19 cellular contexts compared by ENCODE assay signal in the genomic region with DNA sequence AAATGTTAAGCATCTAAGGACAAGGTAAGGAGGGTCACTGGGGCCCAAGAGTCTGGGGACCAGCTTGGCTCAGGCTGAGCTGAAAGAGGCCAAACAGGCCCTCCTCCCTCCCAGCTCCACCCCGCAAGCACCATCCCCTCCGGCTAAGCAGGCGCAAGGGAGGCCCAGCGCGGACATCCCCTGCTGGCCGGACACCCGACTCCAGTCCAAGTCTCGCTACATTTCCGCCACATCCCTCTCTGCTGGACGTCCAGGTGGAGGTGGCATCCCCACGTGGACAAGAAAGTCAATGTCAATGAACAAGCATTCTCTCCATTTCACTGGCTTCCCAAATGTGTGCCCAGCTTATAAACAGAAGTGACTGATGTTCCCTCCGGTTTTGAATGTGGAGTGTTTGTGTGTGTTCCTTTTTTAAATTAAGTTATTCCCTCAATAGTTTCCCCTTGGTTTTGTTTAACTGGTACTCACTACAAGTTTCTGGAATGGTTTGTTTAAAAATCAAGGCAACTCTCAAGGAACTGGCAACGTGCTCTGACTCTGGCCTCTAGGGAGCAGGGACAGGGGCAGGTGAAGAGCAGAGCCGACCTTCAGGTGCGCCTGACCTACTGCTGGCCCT.
"Had no signal": no experiment of that assay in that cellular context is flagged by ENCODE, and none has a peak within 500 bp of the region (broad histone marks: within the 10 kb centered on the region; RNA-seq: fewer than 3 reads in every experiment).

No MANE protein-coding gene starts in this region.

- H3K27me3 ChIP-seq: ascending aorta, esophagus squamous epithelium, pancreas, thyroid gland had no signal

- ATAC-seq: activated CD8-positive, alpha-beta T cell treated with anti-CD3 and anti-CD28 coated beads, Interleukin-2, amount 10 ng/mL, durations not matched to agents 7 days and 5 days; activated naive CD8-positive, alpha-beta T cell treated with anti-CD3 and anti-CD28 coated beads, Interleukin-2, amount 50 U/mL, for 24 hours; left ventricle myocardium superior; pancreas; stimulated activated memory B cell treated with anti-CD40 and anti-IgM and Interleukin-4, amounts not matched to agents 10 μg/mL and 1 μg/mL and 100 μg/mL, for 72 hours had no signal

- H3K27ac Mint-ChIP-seq: activated CD4-positive, alpha-beta T cell treated with anti-CD3 and anti-CD28 coated beads, Interleukin-2, amount 10 ng/mL, durations not matched to agents 24 days and 14 days; activated CD8-positive, alpha-beta T cell treated with anti-CD3 and anti-CD28 coated beads, Interleukin-2, amount 10 ng/mL, durations not matched to agents 7 days and 5 days; activated naive CD8-positive, alpha-beta T cell treated with anti-CD3 and anti-CD28 coated beads, Interleukin-2, amount 50 U/mL, for 24 hours; nephron; T-helper 2 cell treated with Interferon-gamma antibody and Interleukin-4, amounts not matched to agents 5 μg/mL and 100 μg/mL, for 36 hours had no signal

- H3K4me3 ChIP-seq: ascending aorta, esophagus squamous epithelium, pancreas, thyroid gland had no signal

- H3K4me1 ChIP-seq: ascending aorta, pancreas had no signal

- DNase-seq: activated CD4-positive, alpha-beta T cell treated with anti-CD3 and anti-CD28 coated beads, Interleukin-2, amount 10 ng/mL, durations not matched to agents 24 days and 14 days; activated CD4-positive, CD25-positive, alpha-beta regulatory T cell; activated CD8-positive, alpha-beta memory T cell treated with anti-CD3 and anti-CD28 coated beads, Interleukin-2, amount 50 U/mL, for 4 hours; activated CD8-positive, alpha-beta T cell treated with anti-CD3 and anti-CD28 coated beads, Interleukin-2, amount 10 ng/mL, durations not matched to agents 7 days and 5 days; activated naive CD4-positive, alpha-beta T cell treated with Interleukin-2 at 50 U/mL for 16 hours; activated naive CD8-positive, alpha-beta T cell treated with anti-CD3 and anti-CD28 coated beads, Interleukin-2, amount 50 U/mL, for 24 hours; effector CD4-positive, alpha-beta T cell; esophagus squamous epithelium; kidney; left ventricle myocardium superior; mesenchymal stem cell; retina; stimulated activated CD4-positive, alpha-beta T cell treated with anti-CD3 and anti-CD28 coated beads, Interleukin-2, amount 100 ng/mL, for 48 hours; thyroid gland had no signal

- H3K27ac ChIP-seq: ascending aorta, esophagus squamous epithelium, pancreas, thyroid gland had no signal

- H3K4me3 Mint-ChIP-seq: activated CD4-positive, alpha-beta T cell treated with anti-CD3 and anti-CD28 coated beads, Interleukin-2, amount 10 ng/mL, durations not matched to agents 24 days and 14 days; activated CD8-positive, alpha-beta T cell treated with anti-CD3 and anti-CD28 coated beads, Interleukin-2, amount 10 ng/mL, durations not matched to agents 7 days and 5 days; activated naive CD8-positive, alpha-beta T cell treated with anti-CD3 and anti-CD28 coated beads, Interleukin-2, amount 50 U/mL, for 24 hours; nephron; stimulated activated memory B cell treated with anti-CD40 and anti-IgM and Interleukin-4, amounts not matched to agents 10 μg/mL and 1 μg/mL and 100 μg/mL, for 72 hours; T-helper 2 cell treated with Interferon-gamma antibody and Interleukin-4, amounts not matched to agents 5 μg/mL and 100 μg/mL, for 36 hours had no signal

- H3K27me3 Mint-ChIP-seq: activated CD4-positive, alpha-beta T cell treated with anti-CD3 and anti-CD28 coated beads, Interleukin-2, amount 10 ng/mL, durations not matched to agents 24 days and 14 days; activated naive CD8-positive, alpha-beta T cell treated with anti-CD3 and anti-CD28 coated beads, Interleukin-2, amount 50 U/mL, for 24 hours; stimulated activated memory B cell treated with anti-CD40 and anti-IgM and Interleukin-4, amounts not matched to agents 10 μg/mL and 1 μg/mL and 100 μg/mL, for 72 hours had no signal

- H3K9me3 ChIP-seq: ascending aorta, esophagus squamous epithelium, pancreas, thyroid gland had no signal

- H3K9me3 Mint-ChIP-seq: activated CD4-positive, alpha-beta T cell treated with anti-CD3 and anti-CD28 coated beads, Interleukin-2, amount 10 ng/mL, durations not matched to agents 24 days and 14 days; activated naive CD8-positive, alpha-beta T cell treated with anti-CD3 and anti-CD28 coated beads, Interleukin-2, amount 50 U/mL, for 24 hours; nephron; stimulated activated memory B cell treated with anti-CD40 and anti-IgM and Interleukin-4, amounts not matched to agents 10 μg/mL and 1 μg/mL and 100 μg/mL, for 72 hours; T-helper 2 cell treated with Interferon-gamma antibody and Interleukin-4, amounts not matched to agents 5 μg/mL and 100 μg/mL, for 36 hours had no signal

- H3K4me1 Mint-ChIP-seq: nephron; stimulated activated memory B cell treated with anti-CD40 and anti-IgM and Interleukin-4, amounts not matched to agents 10 μg/mL and 1 μg/mL and 100 μg/mL, for 72 hours had no signal
